Comparison of ENCODE assay signal across 18 cellular contexts in genomic region chr5:159650803-159651202, GRCh38.
"Had no signal": no experiment of that assay in that cellular context is flagged by ENCODE, and none has a peak within 500 bp of the region (broad histone marks: within the 10 kb centered on the region; RNA-seq: fewer than 3 reads in every experiment).

No MANE protein-coding gene starts in this region.

- H3K27ac ChIP-seq: SJCRH30 had no signal

- H3K36me3 ChIP-seq: SJCRH30 had no signal

- H3K27me3 ChIP-seq: SJCRH30 had no signal

- H3K9me3 ChIP-seq: SJCRH30 had no signal

- DNase-seq: KBM-7, MV-4-11, NCI-H1048, NCI-H1105, NCI-H1417, NCI-H146, NCI-H1694 treated with DMSO at 0.1 percent for 48 hours, NCI-H1930, NCI-H2081, NCI-H2107, NCI-H2227 treated with DMSO at 0.1 percent for 48 hours, NCI-H524, NCI-H526 treated with DMSO at 0.1 percent for 48 hours, NCI-H774, RPMI8226, SHP77 treated with DMSO at 0.1 percent for 48 hours, SJCRH30, SW 1271 had no signal

- H3K4me3 ChIP-seq: SJCRH30 had no signal

- H3K4me1 ChIP-seq: SJCRH30 had no signal
